In genomic region chr19:45492627-45493470, GRCh38 we compare ENCODE assay signal across 8 cellular contexts. TPM values are rescaled to one million over a fixed set of nuclear protein-coding genes. Genes with fewer than 3 reads are reported as not detected.
DNase-seq lines count a peak whose midpoint lies in the region; ATAC-seq and TF ChIP-seq lines count a peak whose summit lies in the region.

No MANE protein-coding gene starts in this region.

- no peaks in the 10 kb centered on the region for H3K36me3 ChIP-seq in SK-N-MC (ENCODE audit: insufficient read depth, low read length)

- no peak for TF ChIP-seq CTCF in neural crest cell (conservative IDR thresholded peaks at IDR 0.05)

- peak; percentile 46 for TF ChIP-seq POLR2A in GM19193 (IDR thresholded peaks at IDR 0.05; ENCODE audit: extremely low read depth, insufficient read depth, insufficient read length)

- no peaks in the 10 kb centered on the region for H3K9me3 ChIP-seq in SK-N-MC (ENCODE audit: low read depth, low read length)

- no peak overlapping the region for H3K27ac Mint-ChIP-seq in neural crest cell (ENCODE audit: unreplicated experiment)

- H3K9me3 Mint-ChIP-seq in neural crest cell = no peaks in the 10 kb centered on the region

- no peak overlapping the region for H3K9ac ChIP-seq in SK-N-MC (ENCODE audit: insufficient read length)

- H3K4me1 Mint-ChIP-seq in neural crest cell = peaks cover 37% of the 10 kb centered on the region

- DNase-seq in SK-N-MC (ENCODE audit: low read depth, low spot score) = no peak
- DNase-seq in fibroblast of gingiva (ENCODE audit: low read depth) = peak; percentile 78
- DNase-seq in neural crest cell (ENCODE audit: low read depth, low spot score) = peak; percentile 33
- no peak for DNase-seq in NCI-H2029 treated with DMSO at 0.1 percent for 48 hours (lab: John Stamatoyannopoulos, UW)
- no peak for DNase-seq in activated T-cell treated with anti-CD3 and anti-CD28 coated beads, Interleukin-2, amount 50 U/mL, for 48 hours

- H3K4me3 Mint-ChIP-seq in neural crest cell = peak overlapping the region; percentile 88

- ATAC-seq in HG03378 (IDR thresholded peaks at IDR 0.05; ENCODE audit: unreplicated experiment) = no peak
- ATAC-seq in HG03139 (IDR thresholded peaks at IDR 0.05; ENCODE audit: unreplicated experiment) = no peak

- no peaks in the 10 kb centered on the region for H3K36me3 Mint-ChIP-seq in neural crest cell (ENCODE audit: low read depth)

- peaks cover 24% of the 10 kb centered on the region for H3K27me3 Mint-ChIP-seq in neural crest cell (ENCODE audit: low read depth)

- peak overlapping the region; percentile 66 for H3K4me3 ChIP-seq in SK-N-MC

- no peak overlapping the region for H3K27ac ChIP-seq in SK-N-MC

RNA-seq across cellular contexts. Expression of gene RTN2, which starts 4.0 kb away (rescaled TPM):
- total RNA-seq in neural crest cell = 16.2 and 19.8 TPM in 2 replicates

RNA-seq across cellular contexts. Expression of gene PPM1N, which starts 5.4 kb away (rescaled TPM):
- total RNA-seq in neural crest cell = not detected in 2 replicates

RNA-seq across cellular contexts. Expression of gene VASP, which starts 14.4 kb away (rescaled TPM):
- total RNA-seq in neural crest cell = 46.1 and 49.9 TPM in 2 replicates

RNA-seq across cellular contexts. Expression of gene FOSB, which starts 25.1 kb away (rescaled TPM):
- 0.26 and 0.45 TPM in 2 replicates for total RNA-seq in neural crest cell

Comparison
In these comparisons a context has a peak if more than half of its experiments do, and no peak if none do; other contexts are left out.
1. DNase-seq: peak in fibroblast of gingiva (single experiment) and neural crest cell (single experiment); none in SK-N-MC (single experiment), NCI-H2029 treated with DMSO at 0.1 percent for 48 hours (single experiment) and activated T-cell treated with anti-CD3 and anti-CD28 coated beads, Interleukin-2, amount 50 U/mL, for 48 hours (0 of 2).